ENCODE assay signal across 8 cellular contexts in the genomic region with DNA sequence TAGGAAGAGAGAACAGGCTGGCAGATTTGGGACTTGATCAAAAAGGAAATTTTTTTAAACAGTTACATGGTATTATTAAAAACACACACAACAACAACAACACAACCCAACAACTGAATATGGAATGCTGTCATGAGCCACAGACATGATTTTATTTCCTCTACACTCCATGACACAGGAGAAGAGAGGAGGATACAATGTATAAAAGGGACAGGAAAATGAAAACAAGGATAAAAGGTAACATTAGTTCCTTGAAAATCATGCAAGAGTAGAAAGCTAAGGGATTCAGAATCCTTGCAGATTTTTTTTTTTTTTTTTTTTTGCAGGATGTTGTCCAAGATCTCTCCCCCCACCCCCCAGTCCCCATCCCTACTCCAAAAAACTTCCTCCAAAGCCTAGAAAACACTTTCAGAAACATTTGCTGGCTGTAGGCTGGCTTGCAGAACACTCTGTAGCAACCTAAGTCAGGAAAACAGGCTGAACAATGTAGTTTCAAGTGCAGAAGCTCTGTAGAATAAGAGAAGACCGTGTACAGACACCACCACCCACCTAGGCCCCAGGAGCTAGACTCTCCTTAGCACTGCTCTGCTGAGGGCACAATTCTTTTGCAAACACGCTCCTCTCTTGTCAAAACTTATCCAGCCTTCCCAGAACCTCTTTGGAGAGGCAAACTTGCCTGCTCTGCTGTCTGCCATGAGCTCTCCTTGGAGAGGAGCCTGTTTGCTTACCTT.
A peak's percentile ranks its signal among the peaks of the same experiment; 100 is the strongest.
DNase-seq lines count a peak whose midpoint lies in the region; ATAC-seq, FAIRE-seq and TF ChIP-seq lines count a peak whose summit lies in the region.

No MANE protein-coding gene starts in this region.

- no peak for TF ChIP-seq POLR2A in H54 (IDR thresholded peaks at IDR 0.05; ENCODE audit: low read depth, low read length)

- TF ChIP-seq CTCF in HFF-Myc (IDR thresholded peaks at IDR 0.05; ENCODE audit: low read depth, low read length, missing control alignments) (no peak), fibroblast of mammary gland (conservative IDR thresholded peaks at IDR 0.05; ENCODE audit: control insufficient read depth, insufficient read depth, low read depth, low read length) (no peak), retinal pigment epithelial cell (conservative IDR thresholded peaks at IDR 0.05; ENCODE audit: low read depth, low read length) (no peak)

- H2AFZ ChIP-seq in ACC112 (ENCODE audit: low read length, unreplicated experiment) = peak overlapping the region; percentile 23

- H3K27ac ChIP-seq in ACC112 (ENCODE audit: low read depth, low read length) = peak overlapping the region; percentile 95

- H3K27me3 ChIP-seq in ACC112 (ENCODE audit: insufficient read depth, low read length) = no peaks in the 10 kb centered on the region

- ATAC-seq in GM19452 (IDR thresholded peaks at IDR 0.05; ENCODE audit: unreplicated experiment) = no peak

- peaks cover 97% of the 10 kb centered on the region for H3K4me1 ChIP-seq in ACC112 (ENCODE audit: control insufficient read depth, insufficient read depth, low read length, unreplicated experiment)

- DNase-seq in HFF-Myc (ENCODE audit: extremely low read depth, low read depth) (no peak), fibroblast of mammary gland (ENCODE audit: low read depth) (no peak), retinal pigment epithelial cell (ENCODE audit: low read depth) (no peak), H54 (ENCODE audit: insufficient read length, low spot score) (no peak), SKM-1 treated with dmso at 0.1 percent for 144 hours (lab: John Stamatoyannopoulos, UW; ENCODE audit: unreplicated experiment) (no peak)
- peak; percentile 13 to 23 for DNase-seq in activated CD4-positive, alpha-beta T cell treated with anti-CD3 and anti-CD28 coated beads, Interleukin-2, amount 50 U/mL, for 48 hours

- no peaks in the 10 kb centered on the region for H3K36me3 ChIP-seq in ACC112 (ENCODE audit: insufficient read depth, low read length)

- peak overlapping the region; percentile 73 for H3K4me3 ChIP-seq in ACC112 (ENCODE audit: low read depth, low read length)
- peak overlapping the region; percentile 53 for H3K4me3 ChIP-seq in HFF-Myc (replicated peaks; ENCODE audit: low read depth, low read length)
- H3K4me3 ChIP-seq in fibroblast of mammary gland (ENCODE audit: control insufficient read depth, low read depth, low read length) = peak overlapping the region; percentile 55
- peak overlapping the region; percentile 45 for H3K4me3 ChIP-seq in retinal pigment epithelial cell (ENCODE audit: low read length)

- H3K79me2 ChIP-seq in ACC112 (ENCODE audit: control insufficient read depth, insufficient read depth, low read length, unreplicated experiment) = peaks cover 64% of the 10 kb centered on the region

- no peak for FAIRE-seq in H54 (lab: Jason Lieb, UNC)

Comparison
In these comparisons a context has a peak if more than half of its experiments do, and no peak if none do; other contexts are left out.
1. DNase-seq: peak in activated CD4-positive, alpha-beta T cell treated with anti-CD3 and anti-CD28 coated beads, Interleukin-2, amount 50 U/mL, for 48 hours (2 of 2); none in HFF-Myc (single experiment), fibroblast of mammary gland (single experiment), retinal pigment epithelial cell (single experiment), H54 (single experiment) and SKM-1 treated with dmso at 0.1 percent for 144 hours (single experiment).
2. Peak in every context shown above with its lines, with median percentiles within 50 percentile points of each other: H3K4me3 ChIP-seq.